1 cellular context compared by ENCODE assay signal in genomic region chr19:3368848-3369336, GRCh38.
TF ChIP-seq lines count a peak whose summit lies in the region.

No MANE protein-coding gene starts in this region.

TF ChIP-seq in K562, 482 proteins besides CTCF, POLR2A, EP300 and RAD21 (continued from another document):
- TF ChIP-seq THRB (CRISPR knock-in tag; conservative IDR thresholded peaks at IDR 0.05) (peak; percentile 89; the same call in 1 of the 2 replicates), HNRNPLL (IDR thresholded peaks at IDR 0.05; ENCODE audit: low read depth, low read length, poor library complexity, severe bottlenecking) (no peak), ZNF586 (CRISPR knock-in tag; conservative IDR thresholded peaks at IDR 0.05) (no peak), TAF7 (tag; IDR thresholded peaks at IDR 0.05) (peak; percentile 17; the same call in 1 of the 2 replicates), SMARCA4 (IDR thresholded peaks at IDR 0.05) (peak; percentile 58; the same call in 1 of the 2 replicates), TOE1 (IDR thresholded peaks at IDR 0.05; ENCODE audit: borderline replicate concordance) (peak; percentile 73; the same call in 1 of the 2 replicates), TOE1 (CRISPR knock-in tag; IDR thresholded peaks at IDR 0.05; ENCODE audit: borderline replicate concordance, low read depth) (no peak), ZNF121 (CRISPR knock-in tag; conservative IDR thresholded peaks at IDR 0.05) (no peak), EHMT2 (IDR thresholded peaks at IDR 0.05) (peak; percentile 70; the same call in 1 of the 2 replicates), SNRNP70 (optimal IDR thresholded peaks at IDR 0.05; ENCODE audit: low read depth, low read length) (no peak), NCOA1 (IDR thresholded peaks at IDR 0.05; ENCODE audit: low read depth) (peak; percentile 44; the same call in 1 of the 2 replicates), NKRF (IDR thresholded peaks at IDR 0.05; ENCODE audit: borderline replicate concordance) (peak; percentile 81), U2AF1 (optimal IDR thresholded peaks at IDR 0.05; ENCODE audit: low read depth, low read length) (no peak), BHLHE40 (IDR thresholded peaks at IDR 0.05; ENCODE audit: low read length) (no peak), BRD9 (IDR thresholded peaks at IDR 0.05; ENCODE audit: low read depth, partially characterized antibody) (peak; percentile 64), ZBTB49 (CRISPR knock-in tag; IDR thresholded peaks at IDR 0.05; ENCODE audit: borderline replicate concordance) (no peak), LARP7 (IDR thresholded peaks at IDR 0.05) (peak; percentile 94; the same call in 1 of the 2 replicates), ARHGAP35 (IDR thresholded peaks at IDR 0.05; ENCODE audit: partially characterized antibody) (peak; percentile 79), THRAP3 (IDR thresholded peaks at IDR 0.05; ENCODE audit: borderline replicate concordance) (peak; percentile 95), CC2D1A (IDR thresholded peaks at IDR 0.05) (peak; percentile 70), DNMT1 (IDR thresholded peaks at IDR 0.05) (peak; percentile 46; the same call in 1 of the 2 replicates), POLR2B (IDR thresholded peaks at IDR 0.05; ENCODE audit: low read depth, partially characterized antibody) (peak; percentile 65), SPI1 (IDR thresholded peaks at IDR 0.05; ENCODE audit: borderline replicate concordance, low read depth, low read length) (no peak), ARNT (IDR thresholded peaks at IDR 0.05) (peak; percentile 83 to 86), PHB2 (IDR thresholded peaks at IDR 0.05; ENCODE audit: low read depth) (peak; percentile 78), ZEB2 (IDR thresholded peaks at IDR 0.05) (0 out of 2 replicates have a peak, but pooled peaks have one; percentile 29), MCM3 (IDR thresholded peaks at IDR 0.05) (peak; percentile 56; the same call in 1 of the 2 replicates), ZNF407 (IDR thresholded peaks at IDR 0.05; ENCODE audit: low read depth) (peak; percentile 60; the same call in 1 of the 2 replicates), ELF4 (CRISPR knock-in tag; IDR thresholded peaks at IDR 0.05) (peak; percentile 57), NCOA4 (IDR thresholded peaks at IDR 0.05; ENCODE audit: partially characterized antibody) (peak; percentile 80), ADNP (tag; IDR thresholded peaks at IDR 0.05) (peak; percentile 73), ZBTB5 (IDR thresholded peaks at IDR 0.05) (peak; percentile 59; the same call in 1 of the 2 replicates), ZNF592 (IDR thresholded peaks at IDR 0.05) (0 out of 2 replicates have a peak, but pooled peaks have one; percentile 8), EP400 (IDR thresholded peaks at IDR 0.05) (peak; percentile 22; the same call in 1 of the 2 replicates), PKNOX1 (IDR thresholded peaks at IDR 0.05) (peak; percentile 31; the same call in 1 of the 2 replicates)
